Comparison of ENCODE assay signal across 1 cellular context in the genomic region with DNA sequence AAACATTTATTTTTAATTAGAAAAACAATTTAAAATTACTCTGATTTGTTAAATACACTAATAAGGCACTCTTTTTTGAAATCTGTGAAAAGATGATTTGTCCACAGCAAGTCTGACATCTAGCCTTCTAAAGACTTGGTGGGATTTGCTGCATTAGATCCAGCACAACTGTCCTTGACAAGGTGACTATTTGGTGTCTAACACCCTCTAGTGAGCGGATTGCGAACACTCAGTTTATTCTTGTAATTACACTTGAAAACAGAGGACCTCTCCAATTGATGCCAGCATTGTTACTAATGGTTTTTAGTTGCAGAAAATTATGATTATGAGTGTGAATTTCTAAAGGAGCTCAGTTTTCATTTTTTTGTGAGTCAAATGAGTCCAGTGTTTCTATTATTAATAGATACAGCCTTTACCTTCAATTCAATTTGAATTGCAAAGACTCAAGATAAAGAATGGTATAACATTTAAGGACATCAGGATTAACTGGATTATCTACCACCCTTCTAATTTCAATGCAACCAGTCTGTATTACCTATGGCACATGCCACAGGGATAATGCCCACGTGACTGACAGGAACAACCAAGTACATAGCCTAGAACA.
A peak's percentile ranks its signal among the peaks of the same experiment; 100 is the strongest.
TF ChIP-seq lines count a peak whose summit lies in the region.

No MANE protein-coding gene starts in this region.

TF ChIP-seq in K562, 482 proteins besides CTCF, POLR2A, EP300 and RAD21 (continued from another document and continues in another):
- TF ChIP-seq, protein P1, sequence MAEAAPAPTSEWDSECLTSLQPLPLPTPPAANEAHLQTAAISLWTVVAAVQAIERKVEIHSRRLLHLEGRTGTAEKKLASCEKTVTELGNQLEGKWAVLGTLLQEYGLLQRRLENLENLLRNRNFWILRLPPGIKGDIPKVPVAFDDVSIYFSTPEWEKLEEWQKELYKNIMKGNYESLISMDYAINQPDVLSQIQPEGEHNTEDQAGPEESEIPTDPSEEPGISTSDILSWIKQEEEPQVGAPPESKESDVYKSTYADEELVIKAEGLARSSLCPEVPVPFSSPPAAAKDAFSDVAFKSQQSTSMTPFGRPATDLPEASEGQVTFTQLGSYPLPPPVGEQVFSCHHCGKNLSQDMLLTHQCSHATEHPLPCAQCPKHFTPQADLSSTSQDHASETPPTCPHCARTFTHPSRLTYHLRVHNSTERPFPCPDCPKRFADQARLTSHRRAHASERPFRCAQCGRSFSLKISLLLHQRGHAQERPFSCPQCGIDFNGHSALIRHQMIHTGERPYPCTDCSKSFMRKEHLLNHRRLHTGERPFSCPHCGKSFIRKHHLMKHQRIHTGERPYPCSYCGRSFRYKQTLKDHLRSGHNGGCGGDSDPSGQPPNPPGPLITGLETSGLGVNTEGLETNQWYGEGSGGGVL (CRISPR knock-in tag; IDR thresholded peaks at IDR 0.05): no peak
- TF ChIP-seq, protein P2, sequence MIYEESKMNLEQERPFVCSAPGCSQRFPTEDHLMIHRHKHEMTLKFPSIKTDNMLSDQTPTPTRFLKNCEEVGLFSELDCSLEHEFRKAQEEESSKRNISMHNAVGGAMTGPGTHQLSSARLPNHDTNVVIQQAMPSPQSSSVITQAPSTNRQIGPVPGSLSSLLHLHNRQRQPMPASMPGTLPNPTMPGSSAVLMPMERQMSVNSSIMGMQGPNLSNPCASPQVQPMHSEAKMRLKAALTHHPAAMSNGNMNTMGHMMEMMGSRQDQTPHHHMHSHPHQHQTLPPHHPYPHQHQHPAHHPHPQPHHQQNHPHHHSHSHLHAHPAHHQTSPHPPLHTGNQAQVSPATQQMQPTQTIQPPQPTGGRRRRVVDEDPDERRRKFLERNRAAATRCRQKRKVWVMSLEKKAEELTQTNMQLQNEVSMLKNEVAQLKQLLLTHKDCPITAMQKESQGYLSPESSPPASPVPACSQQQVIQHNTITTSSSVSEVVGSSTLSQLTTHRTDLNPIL (CRISPR knock-in tag; IDR thresholded peaks at IDR 0.05): no peak
- TF ChIP-seq ZBTB8A (IDR thresholded peaks at IDR 0.05; ENCODE audit: partially characterized antibody) (no peak), IFI16 (CRISPR knock-in tag; IDR thresholded peaks at IDR 0.05) (no peak), ADNP (tag; IDR thresholded peaks at IDR 0.05) (no peak), TAF7 (tag; IDR thresholded peaks at IDR 0.05) (no peak), PHB (CRISPR knock-in tag; IDR thresholded peaks at IDR 0.05) (no peak), TEAD2 (tag; IDR thresholded peaks at IDR 0.05) (no peak), SRSF7 (optimal IDR thresholded peaks at IDR 0.05; ENCODE audit: low read depth, low read length) (no peak), HDAC1 (IDR thresholded peaks at IDR 0.05) (no peak), TBL1XR1 (IDR thresholded peaks at IDR 0.05; ENCODE audit: low read length in 2 of 2) (peak in 1 of 2 experiments; percentile 46; a peak in 1 of 4 replicates), CXXC5 (CRISPR knock-in tag; IDR thresholded peaks at IDR 0.05) (no peak), CBFA2T3 (IDR thresholded peaks at IDR 0.05) (no peak), ZSCAN29 (IDR thresholded peaks at IDR 0.05) (no peak), HDAC3 (IDR thresholded peaks at IDR 0.05; ENCODE audit: borderline replicate concordance, partially characterized antibody) (no peak), GATAD2A (IDR thresholded peaks at IDR 0.05) (no peak), ZNF12 (CRISPR knock-in tag; IDR thresholded peaks at IDR 0.05) (no peak), ZNF224 (CRISPR knock-in tag; IDR thresholded peaks at IDR 0.05) (no peak), SIRT6 (IDR thresholded peaks at IDR 0.05; ENCODE audit: low read depth, low read length) (no peak), ZNF507 (tag; conservative IDR thresholded peaks at IDR 0.05) (no peak), CTBP1 (IDR thresholded peaks at IDR 0.05; ENCODE audit: borderline replicate concordance) (no peak), MTA2 (IDR thresholded peaks at IDR 0.05; ENCODE audit: low read depth) (no peak), DIDO1 (tag; IDR thresholded peaks at IDR 0.05; ENCODE audit: low read depth) (no peak), ZNF75A (CRISPR knock-in tag; IDR thresholded peaks at IDR 0.05) (no peak), ZNF445 (CRISPR knock-in tag; IDR thresholded peaks at IDR 0.05; ENCODE audit: low read depth) (no peak), BACH1 (tag; IDR thresholded peaks at IDR 0.05) (no peak), ZSCAN32 (CRISPR knock-in tag; IDR thresholded peaks at IDR 0.05) (no peak), MCM2 (IDR thresholded peaks at IDR 0.05; ENCODE audit: low read depth) (no peak), BRD9 (IDR thresholded peaks at IDR 0.05; ENCODE audit: low read depth, partially characterized antibody) (no peak), BHLHE40 (IDR thresholded peaks at IDR 0.05; ENCODE audit: low read length) (peak; percentile 18; the same call in 1 of the 2 replicates), CSDE1 (IDR thresholded peaks at IDR 0.05) (no peak), PML (IDR thresholded peaks at IDR 0.05; ENCODE audit: low read length) (no peak), ZNF780A (CRISPR knock-in tag; IDR thresholded peaks at IDR 0.05) (no peak), CAMTA2 (CRISPR knock-in tag; conservative IDR thresholded peaks at IDR 0.05) (no peak), ZFP1 (CRISPR knock-in tag; IDR thresholded peaks at IDR 0.05) (peak; percentile 81), POLR2G (IDR thresholded peaks at IDR 0.05; ENCODE audit: low read depth, low read length) (no peak), RBM14 (IDR thresholded peaks at IDR 0.05; ENCODE audit: borderline replicate concordance, insufficient read depth, low read depth, low read length) (no peak), GABPB2 (CRISPR knock-in tag; conservative IDR thresholded peaks at IDR 0.05) (no peak), HLTF (IDR thresholded peaks at IDR 0.05) (no peak), CBX3 (IDR thresholded peaks at IDR 0.05; ENCODE audit: borderline replicate concordance in 1 of 2, low read length in 2 of 2) (no peak)
- TF ChIP-seq, protein P3, sequence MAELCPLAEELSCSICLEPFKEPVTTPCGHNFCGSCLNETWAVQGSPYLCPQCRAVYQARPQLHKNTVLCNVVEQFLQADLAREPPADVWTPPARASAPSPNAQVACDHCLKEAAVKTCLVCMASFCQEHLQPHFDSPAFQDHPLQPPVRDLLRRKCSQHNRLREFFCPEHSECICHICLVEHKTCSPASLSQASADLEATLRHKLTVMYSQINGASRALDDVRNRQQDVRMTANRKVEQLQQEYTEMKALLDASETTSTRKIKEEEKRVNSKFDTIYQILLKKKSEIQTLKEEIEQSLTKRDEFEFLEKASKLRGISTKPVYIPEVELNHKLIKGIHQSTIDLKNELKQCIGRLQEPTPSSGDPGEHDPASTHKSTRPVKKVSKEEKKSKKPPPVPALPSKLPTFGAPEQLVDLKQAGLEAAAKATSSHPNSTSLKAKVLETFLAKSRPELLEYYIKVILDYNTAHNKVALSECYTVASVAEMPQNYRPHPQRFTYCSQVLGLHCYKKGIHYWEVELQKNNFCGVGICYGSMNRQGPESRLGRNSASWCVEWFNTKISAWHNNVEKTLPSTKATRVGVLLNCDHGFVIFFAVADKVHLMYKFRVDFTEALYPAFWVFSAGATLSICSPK (IDR thresholded peaks at IDR 0.05; ENCODE audit: borderline replicate concordance): no peak
- TF ChIP-seq, protein P4, sequence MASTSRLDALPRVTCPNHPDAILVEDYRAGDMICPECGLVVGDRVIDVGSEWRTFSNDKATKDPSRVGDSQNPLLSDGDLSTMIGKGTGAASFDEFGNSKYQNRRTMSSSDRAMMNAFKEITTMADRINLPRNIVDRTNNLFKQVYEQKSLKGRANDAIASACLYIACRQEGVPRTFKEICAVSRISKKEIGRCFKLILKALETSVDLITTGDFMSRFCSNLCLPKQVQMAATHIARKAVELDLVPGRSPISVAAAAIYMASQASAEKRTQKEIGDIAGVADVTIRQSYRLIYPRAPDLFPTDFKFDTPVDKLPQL (IDR thresholded peaks at IDR 0.05; ENCODE audit: extremely low read depth, insufficient read length): no peak
- TF ChIP-seq, protein P5, sequence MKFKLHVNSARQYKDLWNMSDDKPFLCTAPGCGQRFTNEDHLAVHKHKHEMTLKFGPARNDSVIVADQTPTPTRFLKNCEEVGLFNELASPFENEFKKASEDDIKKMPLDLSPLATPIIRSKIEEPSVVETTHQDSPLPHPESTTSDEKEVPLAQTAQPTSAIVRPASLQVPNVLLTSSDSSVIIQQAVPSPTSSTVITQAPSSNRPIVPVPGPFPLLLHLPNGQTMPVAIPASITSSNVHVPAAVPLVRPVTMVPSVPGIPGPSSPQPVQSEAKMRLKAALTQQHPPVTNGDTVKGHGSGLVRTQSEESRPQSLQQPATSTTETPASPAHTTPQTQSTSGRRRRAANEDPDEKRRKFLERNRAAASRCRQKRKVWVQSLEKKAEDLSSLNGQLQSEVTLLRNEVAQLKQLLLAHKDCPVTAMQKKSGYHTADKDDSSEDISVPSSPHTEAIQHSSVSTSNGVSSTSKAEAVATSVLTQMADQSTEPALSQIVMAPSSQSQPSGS (CRISPR knock-in tag; IDR thresholded peaks at IDR 0.05): no peak
- TF ChIP-seq, protein P6, sequence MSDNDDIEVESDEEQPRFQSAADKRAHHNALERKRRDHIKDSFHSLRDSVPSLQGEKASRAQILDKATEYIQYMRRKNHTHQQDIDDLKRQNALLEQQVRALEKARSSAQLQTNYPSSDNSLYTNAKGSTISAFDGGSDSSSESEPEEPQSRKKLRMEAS (CRISPR knock-in tag; IDR thresholded peaks at IDR 0.05): no peak
- TF ChIP-seq, protein P7, sequence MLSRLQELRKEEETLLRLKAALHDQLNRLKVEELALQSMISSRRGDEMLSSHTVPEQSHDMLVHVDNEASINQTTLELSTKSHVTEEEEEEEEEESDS (CRISPR knock-in tag; IDR thresholded peaks at IDR 0.05): no peak
- TF ChIP-seq, protein P8, sequence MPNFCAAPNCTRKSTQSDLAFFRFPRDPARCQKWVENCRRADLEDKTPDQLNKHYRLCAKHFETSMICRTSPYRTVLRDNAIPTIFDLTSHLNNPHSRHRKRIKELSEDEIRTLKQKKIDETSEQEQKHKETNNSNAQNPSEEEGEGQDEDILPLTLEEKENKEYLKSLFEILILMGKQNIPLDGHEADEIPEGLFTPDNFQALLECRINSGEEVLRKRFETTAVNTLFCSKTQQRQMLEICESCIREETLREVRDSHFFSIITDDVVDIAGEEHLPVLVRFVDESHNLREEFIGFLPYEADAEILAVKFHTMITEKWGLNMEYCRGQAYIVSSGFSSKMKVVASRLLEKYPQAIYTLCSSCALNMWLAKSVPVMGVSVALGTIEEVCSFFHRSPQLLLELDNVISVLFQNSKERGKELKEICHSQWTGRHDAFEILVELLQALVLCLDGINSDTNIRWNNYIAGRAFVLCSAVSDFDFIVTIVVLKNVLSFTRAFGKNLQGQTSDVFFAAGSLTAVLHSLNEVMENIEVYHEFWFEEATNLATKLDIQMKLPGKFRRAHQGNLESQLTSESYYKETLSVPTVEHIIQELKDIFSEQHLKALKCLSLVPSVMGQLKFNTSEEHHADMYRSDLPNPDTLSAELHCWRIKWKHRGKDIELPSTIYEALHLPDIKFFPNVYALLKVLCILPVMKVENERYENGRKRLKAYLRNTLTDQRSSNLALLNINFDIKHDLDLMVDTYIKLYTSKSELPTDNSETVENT (CRISPR knock-in tag; IDR thresholded peaks at IDR 0.05): no peak
- TF ChIP-seq, protein P9, sequence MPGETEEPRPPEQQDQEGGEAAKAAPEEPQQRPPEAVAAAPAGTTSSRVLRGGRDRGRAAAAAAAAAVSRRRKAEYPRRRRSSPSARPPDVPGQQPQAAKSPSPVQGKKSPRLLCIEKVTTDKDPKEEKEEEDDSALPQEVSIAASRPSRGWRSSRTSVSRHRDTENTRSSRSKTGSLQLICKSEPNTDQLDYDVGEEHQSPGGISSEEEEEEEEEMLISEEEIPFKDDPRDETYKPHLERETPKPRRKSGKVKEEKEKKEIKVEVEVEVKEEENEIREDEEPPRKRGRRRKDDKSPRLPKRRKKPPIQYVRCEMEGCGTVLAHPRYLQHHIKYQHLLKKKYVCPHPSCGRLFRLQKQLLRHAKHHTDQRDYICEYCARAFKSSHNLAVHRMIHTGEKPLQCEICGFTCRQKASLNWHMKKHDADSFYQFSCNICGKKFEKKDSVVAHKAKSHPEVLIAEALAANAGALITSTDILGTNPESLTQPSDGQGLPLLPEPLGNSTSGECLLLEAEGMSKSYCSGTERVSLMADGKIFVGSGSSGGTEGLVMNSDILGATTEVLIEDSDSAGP (CRISPR knock-in tag; IDR thresholded peaks at IDR 0.05): no peak
- TF ChIP-seq, protein P10, sequence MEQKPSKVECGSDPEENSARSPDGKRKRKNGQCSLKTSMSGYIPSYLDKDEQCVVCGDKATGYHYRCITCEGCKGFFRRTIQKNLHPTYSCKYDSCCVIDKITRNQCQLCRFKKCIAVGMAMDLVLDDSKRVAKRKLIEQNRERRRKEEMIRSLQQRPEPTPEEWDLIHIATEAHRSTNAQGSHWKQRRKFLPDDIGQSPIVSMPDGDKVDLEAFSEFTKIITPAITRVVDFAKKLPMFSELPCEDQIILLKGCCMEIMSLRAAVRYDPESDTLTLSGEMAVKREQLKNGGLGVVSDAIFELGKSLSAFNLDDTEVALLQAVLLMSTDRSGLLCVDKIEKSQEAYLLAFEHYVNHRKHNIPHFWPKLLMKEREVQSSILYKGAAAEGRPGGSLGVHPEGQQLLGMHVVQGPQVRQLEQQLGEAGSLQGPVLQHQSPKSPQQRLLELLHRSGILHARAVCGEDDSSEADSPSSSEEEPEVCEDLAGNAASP (IDR thresholded peaks at IDR 0.05): no peak
- TF ChIP-seq, protein P11, sequence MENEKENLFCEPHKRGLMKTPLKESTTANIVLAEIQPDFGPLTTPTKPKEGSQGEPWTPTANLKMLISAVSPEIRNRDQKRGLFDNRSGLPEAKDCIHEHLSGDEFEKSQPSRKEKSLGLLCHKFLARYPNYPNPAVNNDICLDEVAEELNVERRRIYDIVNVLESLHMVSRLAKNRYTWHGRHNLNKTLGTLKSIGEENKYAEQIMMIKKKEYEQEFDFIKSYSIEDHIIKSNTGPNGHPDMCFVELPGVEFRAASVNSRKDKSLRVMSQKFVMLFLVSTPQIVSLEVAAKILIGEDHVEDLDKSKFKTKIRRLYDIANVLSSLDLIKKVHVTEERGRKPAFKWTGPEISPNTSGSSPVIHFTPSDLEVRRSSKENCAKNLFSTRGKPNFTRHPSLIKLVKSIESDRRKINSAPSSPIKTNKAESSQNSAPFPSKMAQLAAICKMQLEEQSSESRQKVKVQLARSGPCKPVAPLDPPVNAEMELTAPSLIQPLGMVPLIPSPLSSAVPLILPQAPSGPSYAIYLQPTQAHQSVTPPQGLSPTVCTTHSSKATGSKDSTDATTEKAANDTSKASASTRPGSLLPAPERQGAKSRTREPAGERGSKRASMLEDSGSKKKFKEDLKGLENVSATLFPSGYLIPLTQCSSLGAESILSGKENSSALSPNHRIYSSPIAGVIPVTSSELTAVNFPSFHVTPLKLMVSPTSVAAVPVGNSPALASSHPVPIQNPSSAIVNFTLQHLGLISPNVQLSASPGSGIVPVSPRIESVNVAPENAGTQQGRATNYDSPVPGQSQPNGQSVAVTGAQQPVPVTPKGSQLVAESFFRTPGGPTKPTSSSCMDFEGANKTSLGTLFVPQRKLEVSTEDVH (IDR thresholded peaks at IDR 0.05; ENCODE audit: low read depth, partially characterized antibody): no peak
- TF ChIP-seq, protein P12, sequence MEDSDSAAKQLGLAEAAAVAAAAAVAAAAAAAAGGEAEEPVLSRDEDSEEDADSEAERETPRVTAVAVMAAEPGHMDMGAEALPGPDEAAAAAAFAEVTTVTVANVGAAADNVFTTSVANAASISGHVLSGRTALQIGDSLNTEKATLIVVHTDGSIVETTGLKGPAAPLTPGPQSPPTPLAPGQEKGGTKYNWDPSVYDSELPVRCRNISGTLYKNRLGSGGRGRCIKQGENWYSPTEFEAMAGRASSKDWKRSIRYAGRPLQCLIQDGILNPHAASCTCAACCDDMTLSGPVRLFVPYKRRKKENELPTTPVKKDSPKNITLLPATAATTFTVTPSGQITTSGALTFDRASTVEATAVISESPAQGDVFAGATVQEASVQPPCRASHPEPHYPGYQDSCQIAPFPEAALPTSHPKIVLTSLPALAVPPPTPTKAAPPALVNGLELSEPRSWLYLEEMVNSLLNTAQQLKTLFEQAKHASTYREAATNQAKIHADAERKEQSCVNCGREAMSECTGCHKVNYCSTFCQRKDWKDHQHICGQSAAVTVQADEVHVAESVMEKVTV (CRISPR knock-in tag; IDR thresholded peaks at IDR 0.05): peak; percentile 93
